In genomic region chr17:45318561-45319230, GRCh38 we compare ENCODE assay signal across 10 cellular contexts. TPM values are rescaled to one million over a fixed set of nuclear protein-coding genes. Genes with fewer than 3 reads are reported as not detected.
DNase-seq lines count a peak whose midpoint lies in the region; ATAC-seq, FAIRE-seq and TF ChIP-seq lines count a peak whose summit lies in the region.
"Had no signal": no experiment of that assay in that cellular context is flagged by ENCODE, and none has a peak within 500 bp of the region (broad histone marks: within the 10 kb centered on the region; RNA-seq: fewer than 3 reads in every experiment).

No MANE protein-coding gene starts in this region.

- H3K4me1 Mint-ChIP-seq in activated naive CD4-positive, alpha-beta T cell treated with anti-CD3 and anti-CD28 coated beads, Interleukin-2, amount 10 ng/mL, durations not matched to agents 7 days and 5 days = peaks cover 67% of the 10 kb centered on the region
- peaks cover 61% of the 10 kb centered on the region for H3K4me1 Mint-ChIP-seq in activated CD8-positive, alpha-beta T cell treated with anti-CD3 and anti-CD28 coated beads, Interleukin-2, amount 10 ng/mL, durations not matched to agents 7 days and 5 days (ENCODE audit: low read depth)

- intact Hi-C loops in left lung (cut with DNase I) = no loop called here
- intact Hi-C loops in transverse colon (cut with DNase I; ENCODE audit: low total_unique reads) = loop anchor here (5.0 kb wide), 1 partner anchor 41 kb away; no protein-coding TSS in a partner anchor

- TF ChIP-seq POLR2A in transverse colon (IDR thresholded peaks at IDR 0.05) = no peak

- CTCF ChIA-PET in activated naive CD4-positive, alpha-beta T cell treated with anti-CD3 and anti-CD28 coated beads, Interleukin-2, amount 10 ng/mL, durations not matched to agents 7 days and 5 days (lab: Charles Lee) = interaction anchor here (3.0 to 3.3 kb wide), 2 partner anchors 17 to 67 kb away, joined by 13 to 19 read pairs; no protein-coding TSS in a partner anchor
- CTCF ChIA-PET in activated CD8-positive, alpha-beta T cell treated with anti-CD3 and anti-CD28 coated beads, Interleukin-2, amount 10 ng/mL, durations not matched to agents 7 days and 5 days (lab: Charles Lee) = interaction anchor here (0.8 to 9.6 kb wide), 15 partner anchors 11 to 170 kb away, joined by 3 to 86 read pairs (median 5); partner anchors contain the start of genes FMNL1 and HEXIM1

- no peak for TF ChIP-seq CTCF in left lung (IDR thresholded peaks at IDR 0.05)
- TF ChIP-seq CTCF in transverse colon (IDR thresholded peaks at IDR 0.05) = no peak

- H3K27me3 ChIP-seq in left lung (no peaks in the 10 kb centered on the region), transverse colon (no peaks in the 10 kb centered on the region)

- H3K4me3 ChIP-seq in left lung (no peak overlapping the region), transverse colon (no peak overlapping the region)

- H3K4me3 Mint-ChIP-seq in activated naive CD4-positive, alpha-beta T cell treated with anti-CD3 and anti-CD28 coated beads, Interleukin-2, amount 10 ng/mL, durations not matched to agents 7 days and 5 days = peak overlapping the region; percentile 29
- peak overlapping the region; percentile 17 for H3K4me3 Mint-ChIP-seq in activated CD8-positive, alpha-beta T cell treated with anti-CD3 and anti-CD28 coated beads, Interleukin-2, amount 10 ng/mL, durations not matched to agents 7 days and 5 days

- no peaks in the 10 kb centered on the region for H3K36me3 ChIP-seq in left lung
- H3K36me3 ChIP-seq in transverse colon = no peaks in the 10 kb centered on the region

- H3K27ac ChIP-seq in left lung (peak overlapping the region; percentile 20 to 50), transverse colon (peak overlapping the region; percentile 99 to 100 (median 100))

- H3K4me1 ChIP-seq in left lung (peaks cover 20 to 66% of the 10 kb centered on the region in 2 donors), transverse colon (peaks cover 22 to 73% (median 64%) of the 10 kb centered on the region in 4 donors)

- no peaks in the 10 kb centered on the region for H3K9me3 Mint-ChIP-seq in activated naive CD4-positive, alpha-beta T cell treated with anti-CD3 and anti-CD28 coated beads, Interleukin-2, amount 10 ng/mL, durations not matched to agents 7 days and 5 days
- H3K9me3 Mint-ChIP-seq in activated CD8-positive, alpha-beta T cell treated with anti-CD3 and anti-CD28 coated beads, Interleukin-2, amount 10 ng/mL, durations not matched to agents 7 days and 5 days (ENCODE audit: insufficient read depth) = no peaks in the 10 kb centered on the region

- no peak for FAIRE-seq in frontal cortex (lab: Jason Lieb, UNC)

- H3K27me3 Mint-ChIP-seq in activated naive CD4-positive, alpha-beta T cell treated with anti-CD3 and anti-CD28 coated beads, Interleukin-2, amount 10 ng/mL, durations not matched to agents 7 days and 5 days = peaks cover 10% of the 10 kb centered on the region
- no peaks in the 10 kb centered on the region for H3K27me3 Mint-ChIP-seq in activated CD8-positive, alpha-beta T cell treated with anti-CD3 and anti-CD28 coated beads, Interleukin-2, amount 10 ng/mL, durations not matched to agents 7 days and 5 days (ENCODE audit: low read depth)

- peak overlapping the region; percentile 2 for H3K27ac Mint-ChIP-seq in activated naive CD4-positive, alpha-beta T cell treated with anti-CD3 and anti-CD28 coated beads, Interleukin-2, amount 10 ng/mL, durations not matched to agents 7 days and 5 days
- H3K27ac Mint-ChIP-seq in activated CD8-positive, alpha-beta T cell treated with anti-CD3 and anti-CD28 coated beads, Interleukin-2, amount 10 ng/mL, durations not matched to agents 7 days and 5 days = no peak overlapping the region

- DNase-seq in activated naive CD4-positive, alpha-beta T cell treated with anti-CD3 and anti-CD28 coated beads, Interleukin-2, amount 10 ng/mL, durations not matched to agents 7 days and 5 days = no peak
- no peak for DNase-seq in activated naive CD4-positive, alpha-beta T cell (lab: John Stamatoyannopoulos, UW)
- DNase-seq in activated CD8-positive, alpha-beta T cell treated with anti-CD3 and anti-CD28 coated beads, Interleukin-2, amount 10 ng/mL, durations not matched to agents 7 days and 5 days = no peak
- no peak for DNase-seq in left lung
- DNase-seq in transverse colon = no peak
- DNase-seq in frontal cortex (ENCODE audit: low spot score in 2 of 2) = no peak
- DNase-seq in cerebellum (ENCODE audit: low spot score) = no peak
- DNase-seq in NCI-H2196 treated with DMSO at 0.1 percent for 48 hours (lab: John Stamatoyannopoulos, UW; ENCODE audit: unreplicated experiment) = no peak
- DNase-seq: NCI-H2081, psoas muscle had no signal

- no peak for ATAC-seq in activated CD8-positive, alpha-beta T cell treated with anti-CD3 and anti-CD28 coated beads, Interleukin-2, amount 10 ng/mL, durations not matched to agents 7 days and 5 days
- no peak for ATAC-seq in left lung
- ATAC-seq: psoas muscle had no signal

- in situ Hi-C loops in transverse colon (cut with MboI; ENCODE audit: low pct_ligation_motif_present in 1 of 4, low pct_unique_long_range_greater_than_20kb in 1 of 4, low sequenced_read_pairs in 3 of 4) = no loop called here

- 71 to 100% methylated on average over 4 to 7 of the region's 7 CpGs for WGBS in transverse colon (ENCODE audit: low coverage in 1 of 2), 2 donors

- POLR2A ChIA-PET in activated CD8-positive, alpha-beta T cell treated with anti-CD3 and anti-CD28 coated beads, Interleukin-2, amount 10 ng/mL, durations not matched to agents 7 days and 5 days (lab: Charles Lee) = interaction anchor here (0.6 to 5.1 kb wide), 3 partner anchors 70 to 95 kb away, joined by 3 to 71 read pairs (median 3); partner anchors contain the start of gene FMNL1

- H3K36me3 Mint-ChIP-seq in activated naive CD4-positive, alpha-beta T cell treated with anti-CD3 and anti-CD28 coated beads, Interleukin-2, amount 10 ng/mL, durations not matched to agents 7 days and 5 days = peaks cover 20% of the 10 kb centered on the region
- H3K36me3 Mint-ChIP-seq in activated CD8-positive, alpha-beta T cell treated with anti-CD3 and anti-CD28 coated beads, Interleukin-2, amount 10 ng/mL, durations not matched to agents 7 days and 5 days (ENCODE audit: low read depth) = peaks cover 23% of the 10 kb centered on the region

- TF ChIP-seq EP300 in transverse colon (IDR thresholded peaks at IDR 0.05; ENCODE audit: low read depth) = no peak

- H3K9me3 ChIP-seq in left lung (no peaks in the 10 kb centered on the region), transverse colon (no peaks in the 10 kb centered on the region)
- H3K9me3 ChIP-seq: psoas muscle had no signal

RNA-seq across cellular contexts. Expression of gene MAP3K14, which starts 1.9 kb away (rescaled TPM):
- 10 to 100 TPM; 17.5 to 23.8 TPM for total RNA-seq in activated CD8-positive, alpha-beta T cell treated with anti-CD3 and anti-CD28 coated beads, Interleukin-2, amount 10 ng/mL, durations not matched to agents 7 days and 5 days
- 10 to 100 TPM; 11.3 to 13.1 TPM for total RNA-seq in left lung
- total RNA-seq in transverse colon = 10 to 100 TPM; 13.0 to 33.7 (median 18.7) TPM
- 0.82 TPM for total RNA-seq in frontal cortex
- 3.5 TPM for total RNA-seq in cerebellum

RNA-seq across cellular contexts. Expression of gene SPATA32, which starts 56.8 kb away (rescaled TPM):
- under 1 TPM; 0.52 to 0.55 TPM for total RNA-seq in activated CD8-positive, alpha-beta T cell treated with anti-CD3 and anti-CD28 coated beads, Interleukin-2, amount 10 ng/mL, durations not matched to agents 7 days and 5 days
- total RNA-seq in left lung (not detected), transverse colon (under 1 TPM in 1 of 4 donors, not detected in 3; 0.48 TPM), frontal cortex (not detected), cerebellum (not detected)
